8 cellular contexts compared by ENCODE assay signal in the genomic region with DNA sequence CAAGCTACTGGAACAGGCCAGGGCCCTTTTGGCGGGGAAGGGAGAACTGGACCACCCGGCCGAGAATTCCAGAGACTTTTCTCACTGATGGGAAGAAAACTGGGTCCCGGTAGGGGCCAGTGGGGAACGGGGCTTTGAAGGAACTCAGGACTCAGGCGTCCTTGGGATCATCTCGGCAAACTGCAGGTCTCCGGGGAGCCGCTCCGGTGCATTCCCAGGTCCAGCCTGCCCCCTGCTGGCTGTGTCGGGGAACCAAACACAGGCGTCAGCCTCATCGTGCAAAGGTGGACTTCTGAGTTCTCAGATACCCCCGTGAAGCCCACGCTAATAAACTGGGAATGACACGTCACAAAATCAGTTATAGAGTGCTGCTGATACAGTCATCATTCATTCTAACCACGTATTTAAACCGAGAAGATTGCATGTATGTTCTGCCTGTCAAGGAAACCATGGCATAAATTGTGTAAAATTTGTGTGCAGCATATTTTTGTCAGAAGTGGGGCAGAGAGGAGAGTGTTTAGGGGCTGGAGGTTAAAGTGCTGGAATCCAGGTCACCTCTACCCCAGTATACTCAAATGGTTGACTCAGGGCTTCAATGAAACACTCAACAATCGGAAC.
A peak's percentile ranks its signal among the peaks of the same experiment; 100 is the strongest.
DNase-seq lines count a peak whose midpoint lies in the region; ATAC-seq and TF ChIP-seq lines count a peak whose summit lies in the region.

No MANE protein-coding gene starts in this region.

- no peak overlapping the region for H3K4me3 Mint-ChIP-seq in activated naive CD4-positive, alpha-beta T cell treated with anti-CD3 and anti-CD28 coated beads for 36 hours
- H3K4me3 Mint-ChIP-seq in glutamatergic neuron (ENCODE audit: unreplicated experiment) = no peak overlapping the region

- H3K9me3 Mint-ChIP-seq in activated naive CD4-positive, alpha-beta T cell treated with anti-CD3 and anti-CD28 coated beads for 36 hours = no peaks in the 10 kb centered on the region
- H3K9me3 Mint-ChIP-seq in glutamatergic neuron (ENCODE audit: unreplicated experiment) = peaks cover 5% of the 10 kb centered on the region

- H3K27me3 Mint-ChIP-seq in activated naive CD4-positive, alpha-beta T cell treated with anti-CD3 and anti-CD28 coated beads for 36 hours (ENCODE audit: low read depth) = peaks cover 53% of the 10 kb centered on the region
- peaks cover 12% of the 10 kb centered on the region for H3K27me3 Mint-ChIP-seq in glutamatergic neuron (ENCODE audit: unreplicated experiment)

- H3K27ac Mint-ChIP-seq in activated naive CD4-positive, alpha-beta T cell treated with anti-CD3 and anti-CD28 coated beads for 36 hours = no peak overlapping the region
- no peak overlapping the region for H3K27ac Mint-ChIP-seq in glutamatergic neuron (ENCODE audit: unreplicated experiment)

- CTCF ChIA-PET in activated naive CD4-positive, alpha-beta T cell treated with anti-CD3 and anti-CD28 coated beads for 36 hours (lab: Charles Lee) = interaction anchor here (0.5 to 1.6 kb wide), 6 partner anchors 66 to 919 kb away, joined by 3 to 11 read pairs (median 4); no protein-coding TSS in a partner anchor

- DNase-seq in Ammon's horn (ENCODE audit: low spot score) (peak; percentile 78), GM20000 (ENCODE audit: low spot score) (peak; percentile 88), NCI-H82 (lab: John Stamatoyannopoulos, UW) (peak; percentile 70), glutamatergic neuron (peak; percentile 90), pons (ENCODE audit: low spot score) (peak; percentile 40)
- DNase-seq in activated naive CD4-positive, alpha-beta T cell treated with anti-CD3 and anti-CD28 coated beads for 36 hours = peak; percentile 74

- H3K4me1 Mint-ChIP-seq in activated naive CD4-positive, alpha-beta T cell treated with anti-CD3 and anti-CD28 coated beads for 36 hours (ENCODE audit: low read depth) = peaks cover under 1% of the 10 kb centered on the region
- peaks cover 12% of the 10 kb centered on the region for H3K4me1 Mint-ChIP-seq in glutamatergic neuron (ENCODE audit: low read depth, unreplicated experiment)

- TF ChIP-seq CTCF in GM20000 (IDR thresholded peaks at IDR 0.05; ENCODE audit: extremely low read depth, missing control alignments) = peak; percentile 91
- peak; percentile 93 for TF ChIP-seq CTCF in glutamatergic neuron (IDR thresholded peaks at IDR 0.05; ENCODE audit: partially characterized antibody, unreplicated experiment)

- H3K36me3 Mint-ChIP-seq in activated naive CD4-positive, alpha-beta T cell treated with anti-CD3 and anti-CD28 coated beads for 36 hours (ENCODE audit: low read depth) = no peaks in the 10 kb centered on the region
- H3K36me3 Mint-ChIP-seq in glutamatergic neuron (ENCODE audit: unreplicated experiment) = peaks cover 4% of the 10 kb centered on the region

- intact Hi-C loops in activated naive CD4-positive, alpha-beta T cell treated with anti-CD3 and anti-CD28 coated beads for 36 hours (cut with micrococcal nuclease) = loop anchor here (1.0 to 10.0 kb wide), 3 partner anchors 385 to 923 kb away; a partner anchor contains a TSS

- no peak for ATAC-seq in HG03378 (IDR thresholded peaks at IDR 0.05; ENCODE audit: unreplicated experiment)
- no peak for ATAC-seq in GM19452 (IDR thresholded peaks at IDR 0.05; ENCODE audit: unreplicated experiment)

Comparison
In these comparisons a context has a peak if more than half of its experiments do, and no peak if none do; other contexts are left out.
1. DNase-seq: peak in every context shown above with its lines; median percentile 90 in glutamatergic neuron; 88 in GM20000; 78 in Ammon's horn; 74 in activated naive CD4-positive, alpha-beta T cell treated with anti-CD3 and anti-CD28 coated beads for 36 hours; 70 in NCI-H82; 40 in pons.